9 cellular contexts compared by ENCODE assay signal in genomic region chr14:28756896-28757570, GRCh38. TPM values are rescaled to one million over a fixed set of nuclear protein-coding genes. Genes with fewer than 3 reads are reported as not detected.
DNase-seq lines count a peak whose midpoint lies in the region; ATAC-seq and TF ChIP-seq lines count a peak whose summit lies in the region.
"Had no signal": no experiment of that assay in that cellular context is flagged by ENCODE, and none has a peak within 500 bp of the region (broad histone marks: within the 10 kb centered on the region; RNA-seq: fewer than 3 reads in every experiment).

No MANE protein-coding gene starts in this region.

- H3K27ac ChIP-seq in dorsolateral prefrontal cortex, result peak overlapping the region in 54 of 59 donors; percentile 1 to 98 (median 93)
- no peak overlapping the region for H3K27ac ChIP-seq in osteoblast (ENCODE audit: low read depth, low read length)
- no peak overlapping the region for H3K27ac ChIP-seq in suprapubic skin
- H3K27ac ChIP-seq in thyroid gland, result no peak overlapping the region

- no peak for TF ChIP-seq EP300 in suprapubic skin (IDR thresholded peaks at IDR 0.05)

- peak; percentile 66 for DNase-seq in GM03348 (ENCODE audit: low spot score)
- peak; percentile 37 for DNase-seq in MG63
- peak in 3 of 10 donors; percentile 46 to 56 (median 55) for DNase-seq in dorsolateral prefrontal cortex
- DNase-seq in osteoblast (ENCODE audit: insufficient read length, low spot score, missing footprints), result no peak
- no peak for DNase-seq in suprapubic skin (ENCODE audit: low spot score in 2 of 2)
- DNase-seq in medulla oblongata (ENCODE audit: extremely low spot score), result no peak
- DNase-seq in thyroid gland, result no peak
- DNase-seq: activated naive CD8-positive, alpha-beta T cell treated with anti-CD3 and anti-CD28 coated beads for 36 hours had no signal

- no peak overlapping the region for H2AFZ ChIP-seq in osteoblast (ENCODE audit: low read length)

- TF ChIP-seq CTCF in dorsolateral prefrontal cortex (IDR thresholded peaks at IDR 0.05 in 54 of 56, conservative IDR thresholded peaks at IDR 0.05 in 2 of 56; ENCODE audit: low read depth in 1 of 56, partially characterized antibody in 56 of 56) (peak; percentile 37 to 77 (median 66)), osteoblast (IDR thresholded peaks at IDR 0.05; ENCODE audit: extremely low read depth, low read depth, low read length) (peak; percentile 81), suprapubic skin (IDR thresholded peaks at IDR 0.05) (peak in 1 of 2 donors; percentile 27), thyroid gland (IDR thresholded peaks at IDR 0.05) (peak in 2 of 6 experiments; percentile 12 to 42)

- no peak overlapping the region for H3K4me2 ChIP-seq in osteoblast (ENCODE audit: insufficient read depth, low read length)

- no peaks in the 10 kb centered on the region for H3K79me2 ChIP-seq in osteoblast (ENCODE audit: insufficient read depth, low read length)

- H4K20me1 ChIP-seq in osteoblast (ENCODE audit: insufficient read depth, low read length), result no peaks in the 10 kb centered on the region

- H3K27me3 ChIP-seq in MG63, result no peaks in the 10 kb centered on the region
- peaks cover 0 to 83% (median 33%) of the 10 kb centered on the region in 45 donors for H3K27me3 ChIP-seq in dorsolateral prefrontal cortex
- peaks cover 76% of the 10 kb centered on the region for H3K27me3 ChIP-seq in osteoblast (ENCODE audit: insufficient read depth, low read length)
- H3K27me3 ChIP-seq in suprapubic skin, result peaks cover 92% of the 10 kb centered on the region
- peaks cover 43% of the 10 kb centered on the region for H3K27me3 ChIP-seq in thyroid gland

- H3K4me1 ChIP-seq in osteoblast (ENCODE audit: insufficient read depth, low read length), result no peaks in the 10 kb centered on the region
- peaks cover 15% of the 10 kb centered on the region for H3K4me1 ChIP-seq in suprapubic skin
- peaks cover 0 to 6% of the 10 kb centered on the region in 2 donors for H3K4me1 ChIP-seq in thyroid gland

- no peak for ATAC-seq in HG02938 (IDR thresholded peaks at IDR 0.05; ENCODE audit: unreplicated experiment)

- no peak for TF ChIP-seq POLR2A in suprapubic skin (IDR thresholded peaks at IDR 0.05)
- no peak for TF ChIP-seq POLR2A in thyroid gland (IDR thresholded peaks at IDR 0.05)

- H3K9me3 ChIP-seq in MG63 (no peaks in the 10 kb centered on the region), osteoblast (ENCODE audit: low read depth, low read length) (no peaks in the 10 kb centered on the region), suprapubic skin (no peaks in the 10 kb centered on the region), thyroid gland (no peaks in the 10 kb centered on the region)

- no peaks in the 10 kb centered on the region for H3K36me3 ChIP-seq in MG63
- H3K36me3 ChIP-seq in osteoblast (ENCODE audit: insufficient read depth, low read length), result no peaks in the 10 kb centered on the region
- no peaks in the 10 kb centered on the region for H3K36me3 ChIP-seq in suprapubic skin
- no peaks in the 10 kb centered on the region for H3K36me3 ChIP-seq in thyroid gland

- intact Hi-C loops in dorsolateral prefrontal cortex (cut with DNase I), result loop anchor here (5.0 to 10.0 kb wide), 3 partner anchors 1455 to 1688 kb away; no protein-coding TSS in a partner anchor
- intact Hi-C loops in thyroid gland (cut with DNase I), result loop anchor here (10.0 kb wide), 1 partner anchor 778 kb away; no protein-coding TSS in a partner anchor

- WGBS in suprapubic skin, result 7% methylated on average over 21 of the region's 21 CpGs
- WGBS in thyroid gland, 2 donors, result 7 to 9% methylated on average over 21 of the region's 21 CpGs

- peak overlapping the region; percentile 31 for H3K4me3 ChIP-seq in MG63
- H3K4me3 ChIP-seq in dorsolateral prefrontal cortex, result peak overlapping the region in 56 of 59 donors; percentile 15 to 80 (median 42)
- H3K4me3 ChIP-seq in osteoblast (ENCODE audit: insufficient read depth, low read length), result no peak overlapping the region
- H3K4me3 ChIP-seq in suprapubic skin, result no peak overlapping the region
- no peak overlapping the region for H3K4me3 ChIP-seq in thyroid gland (replicated peaks in 1 of 3)

RNA-seq across cellular contexts. Expression of gene FOXG1, which starts 9.6 kb away (rescaled TPM):
- total RNA-seq in MG63 (2014; rRNA removed; shearing (Covaris generic); ENCODE audit: low replicate concordance), result 0.03 and 0.67 TPM in 2 replicates
- total RNA-seq in dorsolateral prefrontal cortex (10 to 100 TPM; 25.8 to 72.3 (median 52.9) TPM), osteoblast (under 0.01 TPM in 1 of 2 replicates, not detected in the other), suprapubic skin (not detected), thyroid gland (under 1 TPM in 2 of 4 donors, not detected in 2; 0.11 to 0.13 TPM)
- total RNA-seq: activated naive CD8-positive, alpha-beta T cell treated with anti-CD3 and anti-CD28 coated beads for 36 hours had no signal

Comparison
In these comparisons a context has a peak if more than half of its experiments do, and no peak if none do; other contexts are left out.
1. DNase-seq: peak in GM03348 (single experiment) and MG63 (single experiment); none in osteoblast (single experiment), suprapubic skin (0 of 2), medulla oblongata (single experiment) and thyroid gland (0 of 2).
2. H3K4me3 ChIP-seq: peak in MG63 (single experiment) and dorsolateral prefrontal cortex (56 of 59); none in osteoblast (single experiment), suprapubic skin (single experiment) and thyroid gland (0 of 3).
3. H3K27ac ChIP-seq: peak in dorsolateral prefrontal cortex (54 of 59); none in osteoblast (single experiment), suprapubic skin (single experiment) and thyroid gland (0 of 3).
4. RNA of gene FOXG1, which starts 9.6 kb away (total RNA-seq): 25.8 to 72.3 TPM in dorsolateral prefrontal cortex; 0.11 to 0.13 TPM in thyroid gland, 0.03 to 0.67 TPM in MG63, under 0.01 TPM in osteoblast and not detected in suprapubic skin; every median in the first group is over 10 times any median in the second.